Comparison of ENCODE assay signal across 23 cellular contexts in genomic region chr4:15670576-15670975, GRCh38. TPM values are rescaled to one million over a fixed set of nuclear protein-coding genes. Genes with fewer than 3 reads are reported as not detected.
A peak's percentile ranks its signal among the peaks of the same experiment; 100 is the strongest.
DNase-seq lines count a peak whose midpoint lies in the region; ATAC-seq and TF ChIP-seq lines count a peak whose summit lies in the region.
"Had no signal": no experiment of that assay in that cellular context is flagged by ENCODE, and none has a peak within 500 bp of the region (broad histone marks: within the 10 kb centered on the region; RNA-seq: fewer than 3 reads in every experiment).

No MANE protein-coding gene starts in this region.

- peaks cover 0 to 3% (median 0%) of the 10 kb centered on the region in 7 donors for H3K9me3 Mint-ChIP-seq in CD14-positive monocyte
- no peaks in the 10 kb centered on the region for H3K9me3 Mint-ChIP-seq in type B pancreatic cell

- H3K27me3 ChIP-seq in RWPE2 (ENCODE audit: insufficient read depth, poor library complexity, severe bottlenecking), result no peaks in the 10 kb centered on the region
- no peaks in the 10 kb centered on the region for H3K27me3 ChIP-seq in dorsolateral prefrontal cortex
- H3K27me3 ChIP-seq: Peyer's patch had no signal

- peak overlapping the region in 5 of 7 donors; percentile 19 to 78 (median 63) for H3K27ac Mint-ChIP-seq in CD14-positive monocyte
- peak overlapping the region; percentile 48 for H3K27ac Mint-ChIP-seq in type B pancreatic cell

- H3K36me3 Mint-ChIP-seq in CD14-positive monocyte, result peaks cover 9 to 20% of the 10 kb centered on the region in 2 donors
- peaks cover 17% of the 10 kb centered on the region for H3K36me3 Mint-ChIP-seq in type B pancreatic cell

- no peaks in the 10 kb centered on the region for H3K9me3 ChIP-seq in RWPE2 (ENCODE audit: severe bottlenecking)
- H3K9me3 ChIP-seq: Peyer's patch, SK-N-SH had no signal

- H3K4me3 ChIP-seq in RWPE2 (ENCODE audit: severe bottlenecking) (no peak overlapping the region), dorsolateral prefrontal cortex (no peak overlapping the region)
- H3K4me3 ChIP-seq: GM23248, Peyer's patch had no signal

- H3K4me1 Mint-ChIP-seq in CD14-positive monocyte (peaks cover 59% of the 10 kb centered on the region), type B pancreatic cell (ENCODE audit: unreplicated experiment) (no peaks in the 10 kb centered on the region)

- TF ChIP-seq CTCF in CD14-positive monocyte (IDR thresholded peaks at IDR 0.05), result no peak
- no peak for TF ChIP-seq CTCF in RWPE2 (IDR thresholded peaks at IDR 0.05; ENCODE audit: poor library complexity, severe bottlenecking)
- no peak for TF ChIP-seq CTCF in type B pancreatic cell (conservative IDR thresholded peaks at IDR 0.05)
- TF ChIP-seq CTCF in dorsolateral prefrontal cortex (IDR thresholded peaks at IDR 0.05 in 54 of 56, conservative IDR thresholded peaks at IDR 0.05 in 2 of 56; ENCODE audit: low read depth in 1 of 56, partially characterized antibody in 56 of 56), result no peak

- peaks cover 64% of the 10 kb centered on the region for H3K36me3 ChIP-seq in RWPE2 (ENCODE audit: low read depth)
- H3K36me3 ChIP-seq: Peyer's patch had no signal

- no peaks in the 10 kb centered on the region for H3K27me3 Mint-ChIP-seq in CD14-positive monocyte (ENCODE audit: low read depth in 3 of 3)
- H3K27me3 Mint-ChIP-seq in type B pancreatic cell, result no peaks in the 10 kb centered on the region

- H3K27ac ChIP-seq in RWPE2 (ENCODE audit: poor library complexity, severe bottlenecking) (peak overlapping the region; percentile 94), dorsolateral prefrontal cortex (peak overlapping the region in 5 of 59 donors; percentile 78 to 98 (median 91))
- H3K27ac ChIP-seq: GM23248, Peyer's patch had no signal

- H3K4me3 Mint-ChIP-seq in CD14-positive monocyte, result no peak overlapping the region
- H3K4me3 Mint-ChIP-seq in type B pancreatic cell, result no peak overlapping the region

- intact Hi-C loops in CD14-positive monocyte (cut with micrococcal nuclease), result no loop called here
- intact Hi-C loops in dorsolateral prefrontal cortex (cut with DNase I), result no loop called here

- DNase-seq in CD14-positive monocyte (ENCODE audit: low spot score) (no peak), RWPE2 (ENCODE audit: low spot score) (no peak), germinal center (ENCODE audit: low spot score) (peak; percentile 42), type B pancreatic cell (ENCODE audit: extremely low spot score, unreplicated experiment) (no peak), dorsolateral prefrontal cortex (no peak)
- DNase-seq: Calu3, DND-41, GM23248, H7, NCI-H1092 treated with DMSO at 0.1 percent for 48 hours, NCI-H1436, NCI-H187, NCI-H2081 treated with DMSO at 0.1 percent for 48 hours, NCI-H2171, NCI-H226, NCI-H510A, NCI-H69, Peyer's patch, SK-N-SH, SW 1271 had no signal

- ATAC-seq in RWPE2 (ENCODE audit: low read depth) (no peak), HG02852 (IDR thresholded peaks at IDR 0.05; ENCODE audit: unreplicated experiment) (no peak), GM21360 (IDR thresholded peaks at IDR 0.05; ENCODE audit: unreplicated experiment) (no peak)

- peaks cover 34% of the 10 kb centered on the region for H3K4me1 ChIP-seq in RWPE2 (ENCODE audit: insufficient read depth, poor library complexity, severe bottlenecking)
- H3K4me1 ChIP-seq: Peyer's patch had no signal

RNA-seq across cellular contexts. Expression of gene FAM200B, which starts 11.1 kb away (rescaled TPM):
- polyA plus RNA-seq in CD14-positive monocyte, result 100 to 1,000 TPM; 151 to 169 TPM
- total RNA-seq in type B pancreatic cell (ENCODE audit: low replicate concordance), result 39.0 and 43.6 TPM in 2 replicates
- total RNA-seq in dorsolateral prefrontal cortex, result 10 to 100 TPM; 44.8 to 87.8 (median 59.0) TPM

RNA-seq across cellular contexts. Expression of gene FBXL5, which starts 15.4 kb away (rescaled TPM):
- 100 to 1,000 TPM; 484 to 518 TPM for polyA plus RNA-seq in CD14-positive monocyte
- total RNA-seq in type B pancreatic cell (ENCODE audit: low replicate concordance) (48.2 and 48.4 TPM in 2 replicates), dorsolateral prefrontal cortex (100 to 1,000 TPM in 33 of 120 experiments, 10 to 100 TPM in 87; 72.7 to 124 (median 93.8) TPM)

RNA-seq across cellular contexts. Expression of gene BST1, which starts 32.3 kb away (rescaled TPM):
- polyA plus RNA-seq in CD14-positive monocyte, result 100 to 1,000 TPM; 266 to 297 TPM
- total RNA-seq in type B pancreatic cell (ENCODE audit: low replicate concordance) (0.89 and 3.4 TPM in 2 replicates), dorsolateral prefrontal cortex (1 to 10 TPM in 101 of 120 experiments, under 1 TPM in 19; 0.48 to 5.2 (median 1.9) TPM)
- total RNA-seq: HT-29 had no signal
